Comparison of ENCODE assay signal across 1 cellular context in the genomic region with DNA sequence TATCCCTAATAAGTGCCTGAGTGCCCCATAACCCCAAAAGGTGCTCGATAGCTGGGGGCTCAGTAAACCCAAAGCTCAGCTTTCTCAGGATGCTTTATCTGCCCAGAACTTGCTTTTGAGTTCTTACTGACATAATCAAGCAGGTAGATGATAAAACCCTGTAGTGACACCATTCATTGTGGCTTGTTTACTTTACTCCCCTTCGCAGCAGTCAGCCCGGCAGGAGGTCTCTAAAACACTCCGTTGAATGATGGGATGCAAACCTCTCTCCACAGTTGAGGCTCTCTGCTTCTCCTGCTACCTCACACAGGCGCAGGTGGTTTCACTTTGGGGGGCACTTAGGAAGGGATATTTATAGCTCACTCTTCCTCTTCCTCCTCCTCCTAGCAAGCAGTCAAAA.
A peak's percentile ranks its signal among the peaks of the same experiment; 100 is the strongest.
TF ChIP-seq lines count a peak whose summit lies in the region.

No MANE protein-coding gene starts in this region.

TF ChIP-seq in H1, 55 proteins besides CTCF, POLR2A, EP300 and RAD21:
- TF ChIP-seq HDAC2 (IDR thresholded peaks at IDR 0.05; ENCODE audit: borderline replicate concordance in 1 of 2, low read depth in 2 of 2, low read length in 2 of 2) = peak in 1 of 2 experiments; percentile 79; a peak in 1 of 4 replicates
- peak; percentile 46 for TF ChIP-seq NANOG (IDR thresholded peaks at IDR 0.05; ENCODE audit: insufficient read depth, low read depth, low read length, poor library complexity, severe bottlenecking)
- no peak for TF ChIP-seq SP1 (IDR thresholded peaks at IDR 0.05; ENCODE audit: low read depth, low read length)
- TF ChIP-seq, protein P1, sequence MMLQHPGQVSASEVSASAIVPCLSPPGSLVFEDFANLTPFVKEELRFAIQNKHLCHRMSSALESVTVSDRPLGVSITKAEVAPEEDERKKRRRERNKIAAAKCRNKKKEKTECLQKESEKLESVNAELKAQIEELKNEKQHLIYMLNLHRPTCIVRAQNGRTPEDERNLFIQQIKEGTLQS (IDR thresholded peaks at IDR 0.05; ENCODE audit: insufficient read depth, low read depth, low read length) = no peak
- no peak for TF ChIP-seq FOSL1 (IDR thresholded peaks at IDR 0.05; ENCODE audit: insufficient read depth, low read depth, low read length)
TF ChIP-seq in H1: peak in this region for 2.
